ENCODE assay signal across 21 cellular contexts in the genomic region with DNA sequence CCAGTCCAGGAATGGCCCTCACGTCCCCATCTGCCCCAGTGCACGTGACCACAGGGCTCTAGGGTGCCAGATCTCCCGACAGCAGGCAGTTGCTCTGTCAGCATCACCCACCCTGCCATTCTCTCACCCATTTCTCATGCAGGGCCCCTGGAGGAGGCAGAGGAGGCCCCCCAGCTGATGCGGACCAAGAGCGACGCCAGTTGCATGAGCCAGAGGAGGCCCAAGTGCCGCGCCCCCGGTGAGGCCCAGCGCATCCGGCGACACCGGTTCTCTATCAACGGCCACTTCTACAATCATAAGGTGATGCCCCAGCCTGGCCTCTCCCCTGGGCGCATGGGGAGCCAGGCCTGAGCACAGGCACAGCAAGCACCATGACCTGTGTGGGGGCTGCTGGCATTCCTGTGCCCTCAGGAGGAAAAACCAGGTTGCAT. TPM values are rescaled to one million over a fixed set of nuclear protein-coding genes. Genes with fewer than 3 reads are reported as not detected.
A peak's percentile ranks its signal among the peaks of the same experiment; 100 is the strongest.
DNase-seq lines count a peak whose midpoint lies in the region; ATAC-seq and TF ChIP-seq lines count a peak whose summit lies in the region.
"Had no signal": no experiment of that assay in that cellular context is flagged by ENCODE, and none has a peak within 500 bp of the region (broad histone marks: within the 10 kb centered on the region; RNA-seq: fewer than 3 reads in every experiment).

No MANE protein-coding gene starts in this region.

- H3K27me3 ChIP-seq in dorsolateral prefrontal cortex, result no peaks in the 10 kb centered on the region
- no peaks in the 10 kb centered on the region for H3K27me3 ChIP-seq in tibial nerve
- H3K27me3 ChIP-seq: SJCRH30 had no signal

- 92 to 95% methylated on average over 15 of the region's 15 CpGs for WGBS in tibial nerve, 2 donors

- peak overlapping the region in 47 of 59 donors; percentile 2 to 97 (median 58) for H3K27ac ChIP-seq in dorsolateral prefrontal cortex
- peak overlapping the region in 3 of 4 donors; percentile 23 to 97 (median 95) for H3K27ac ChIP-seq in tibial nerve
- H3K27ac ChIP-seq: KMS-11, SJCRH30, VCaP had no signal

- no peak for TF ChIP-seq POLR2A in tibial nerve (IDR thresholded peaks at IDR 0.05)

- H3K9me3 Mint-ChIP-seq in activated T-cell treated with anti-CD3 and anti-CD28 coated beads, Interleukin-2, amount 50 U/mL, for 4 hours, result no peaks in the 10 kb centered on the region
- H3K9me3 Mint-ChIP-seq: activated CD4-positive, alpha-beta T cell treated with anti-CD3 and anti-CD28 coated beads, Interleukin-2, amount 10 ng/mL, durations not matched to agents 7 days and 5 days; CD8-positive, alpha-beta memory T cell; T-helper 1 cell treated with Interleukin-12 subunit alpha and Interleukin-12 subunit beta and Interleukin-4 antibody, amounts not matched to agents 30 μg/mL and 1 μg/mL, for 36 hours had no signal

- TF ChIP-seq CTCF in dorsolateral prefrontal cortex (IDR thresholded peaks at IDR 0.05 in 54 of 56, conservative IDR thresholded peaks at IDR 0.05 in 2 of 56; ENCODE audit: low read depth in 1 of 56, partially characterized antibody in 56 of 56), result no peak
- TF ChIP-seq CTCF in omental fat pad (IDR thresholded peaks at IDR 0.05), result no peak
- no peak for TF ChIP-seq CTCF in tibial nerve (IDR thresholded peaks at IDR 0.05)

- intact Hi-C loops in dorsolateral prefrontal cortex (cut with DNase I) (loop anchor here in 1 of 2 donors (10.0 kb wide), 1 partner anchor 100 kb away; no protein-coding TSS in a partner anchor), left ventricle myocardium superior (cut with micrococcal nuclease) (no loop called here)

- H3K4me3 Mint-ChIP-seq in activated T-cell treated with anti-CD3 and anti-CD28 coated beads, Interleukin-2, amount 50 U/mL, for 4 hours, result no peak overlapping the region
- H3K4me3 Mint-ChIP-seq: activated CD4-positive, alpha-beta T cell treated with anti-CD3 and anti-CD28 coated beads, Interleukin-2, amount 10 ng/mL, durations not matched to agents 7 days and 5 days; CD8-positive, alpha-beta memory T cell; T-helper 1 cell treated with Interleukin-12 subunit alpha and Interleukin-12 subunit beta and Interleukin-4 antibody, amounts not matched to agents 30 μg/mL and 1 μg/mL, for 36 hours had no signal

- H3K27me3 Mint-ChIP-seq in activated T-cell treated with anti-CD3 and anti-CD28 coated beads, Interleukin-2, amount 50 U/mL, for 4 hours (ENCODE audit: low read depth), result peaks cover 5% of the 10 kb centered on the region

- no peak for TF ChIP-seq EP300 in tibial nerve (IDR thresholded peaks at IDR 0.05)

- H3K4me1 Mint-ChIP-seq in activated T-cell treated with anti-CD3 and anti-CD28 coated beads, Interleukin-2, amount 50 U/mL, for 4 hours (ENCODE audit: low read depth), result no peaks in the 10 kb centered on the region
- H3K4me1 Mint-ChIP-seq: CD8-positive, alpha-beta memory T cell had no signal

- ATAC-seq in left ventricle myocardium superior (peak; percentile 3), omental fat pad (ENCODE audit: low FRiP score) (no peak), HG02678 (IDR thresholded peaks at IDR 0.05; ENCODE audit: unreplicated experiment) (no peak)
- no peak for ATAC-seq in activated T-cell treated with anti-CD3 and anti-CD28 coated beads, Interleukin-2, amount 50 U/mL, for 4 hours
- ATAC-seq: sciatic nerve had no signal

- H3K36me3 ChIP-seq in tibial nerve, result peaks cover 0 to 78% (median 8%) of the 10 kb centered on the region in 3 donors
- H3K36me3 ChIP-seq: SJCRH30 had no signal

- no peaks in the 10 kb centered on the region for H3K36me3 Mint-ChIP-seq in activated T-cell treated with anti-CD3 and anti-CD28 coated beads, Interleukin-2, amount 50 U/mL, for 4 hours (ENCODE audit: insufficient read depth)
- H3K36me3 Mint-ChIP-seq: CD8-positive, alpha-beta memory T cell had no signal

- H3K9me3 ChIP-seq in tibial nerve, result no peaks in the 10 kb centered on the region
- H3K9me3 ChIP-seq: SJCRH30 had no signal

- no peak overlapping the region for H3K4me3 ChIP-seq in dorsolateral prefrontal cortex
- H3K4me3 ChIP-seq in tibial nerve, result no peak overlapping the region
- H3K4me3 ChIP-seq: SJCRH30 had no signal

- DNase-seq in dorsolateral prefrontal cortex, result no peak
- DNase-seq in left ventricle myocardium superior, result peak; percentile 57
- peak; percentile 6 for DNase-seq in omental fat pad (ENCODE audit: low spot score)
- no peak for DNase-seq in tibial nerve (ENCODE audit: low spot score in 2 of 2)
- no peak for DNase-seq in NCI-H2081 treated with DMSO at 0.1 percent for 48 hours (lab: John Stamatoyannopoulos, UW)
- DNase-seq in activated T-cell treated with anti-CD3 and anti-CD28 coated beads, Interleukin-2, amount 50 U/mL, for 4 hours, result no peak
- no peak for DNase-seq in dedifferentiated amniotic fluid mesenchymal stem cell (ENCODE audit: extremely low spot score)
- DNase-seq: activated CD4-positive, alpha-beta T cell treated with anti-CD3 and anti-CD28 coated beads, Interleukin-2, amount 10 ng/mL, durations not matched to agents 7 days and 5 days; activated CD8-positive, alpha-beta memory T cell treated with anti-CD3 and anti-CD28 coated beads, Interleukin-2, amount 50 U/mL, for 4 hours; activated gamma-delta T cell treated with Interleukin-2 at 50 U/mL for 16 hours; AML-193; CD8-positive, alpha-beta memory T cell; glutamatergic neuron; NCI-H1694; NCI-H345; SJCRH30 had no signal

- H3K4me1 ChIP-seq in tibial nerve, result peaks cover 0 to 77% (median 38%) of the 10 kb centered on the region in 4 donors

RNA-seq across cellular contexts. Expression of gene DEPP1, which starts 6.1 kb away (rescaled TPM):
- total RNA-seq in dorsolateral prefrontal cortex (100 to 1,000 TPM in 23 of 120 experiments, 10 to 100 TPM in 91, 1 to 10 TPM in 6; 8.1 to 234 (median 44.3) TPM), left ventricle myocardium superior (32.2 TPM), omental fat pad (100 to 1,000 TPM; 181 to 740 (median 276) TPM), tibial nerve (1,000 to 10,000 TPM in 1 of 4 donors, 100 to 1,000 TPM in 3; 530 to 1,439 (median 798) TPM)
- total RNA-seq in activated T-cell treated with anti-CD3 and anti-CD28 coated beads, Interleukin-2, amount 50 U/mL, for 4 hours, result under 1 TPM; 0.20 to 0.24 (median 0.22) TPM

RNA-seq across cellular contexts. Expression of gene ZNF22, which starts 16.0 kb away (rescaled TPM):
- total RNA-seq in dorsolateral prefrontal cortex, result 10 to 100 TPM in 117 of 120 experiments, 1 to 10 TPM in 3; 9.2 to 20.9 (median 14.1) TPM
- total RNA-seq in left ventricle myocardium superior, result 12.6 TPM
- total RNA-seq in omental fat pad, result 10 to 100 TPM; 25.9 to 51.7 (median 37.7) TPM
- total RNA-seq in tibial nerve, result 10 to 100 TPM; 23.4 to 30.2 (median 26.0) TPM
- total RNA-seq in activated T-cell treated with anti-CD3 and anti-CD28 coated beads, Interleukin-2, amount 50 U/mL, for 4 hours, result 10 to 100 TPM; 16.4 to 22.9 (median 22.7) TPM

RNA-seq across cellular contexts. Expression of gene RASSF4, which starts 25.1 kb away (rescaled TPM):
- total RNA-seq in dorsolateral prefrontal cortex (100 to 1,000 TPM in 81 of 120 experiments, 10 to 100 TPM in 39; 54.6 to 175 (median 111) TPM), left ventricle myocardium superior (93.5 TPM), omental fat pad (100 to 1,000 TPM in 3 of 4 donors, 10 to 100 TPM in 1; 75.1 to 229 (median 142) TPM), tibial nerve (100 to 1,000 TPM; 153 to 275 (median 185) TPM)
- total RNA-seq in activated T-cell treated with anti-CD3 and anti-CD28 coated beads, Interleukin-2, amount 50 U/mL, for 4 hours, result under 1 TPM; 0.28 to 0.61 (median 0.33) TPM

Comparison
In these comparisons a context has a peak if more than half of its experiments do, and no peak if none do; other contexts are left out.
1. DNase-seq: peak in left ventricle myocardium superior (single experiment) and omental fat pad (single experiment); none in dorsolateral prefrontal cortex (0 of 10), tibial nerve (0 of 2), NCI-H2081 treated with DMSO at 0.1 percent for 48 hours (single experiment), activated T-cell treated with anti-CD3 and anti-CD28 coated beads, Interleukin-2, amount 50 U/mL, for 4 hours (single experiment) and dedifferentiated amniotic fluid mesenchymal stem cell (single experiment).
2. RNA of gene DEPP1, which starts 6.1 kb away (total RNA-seq): 530 to 1,439 TPM in tibial nerve, 181 to 740 TPM in omental fat pad, 8.1 to 234 TPM in dorsolateral prefrontal cortex and 32.2 TPM in left ventricle myocardium superior (single experiment); 0.20 to 0.24 TPM in activated T-cell treated with anti-CD3 and anti-CD28 coated beads, Interleukin-2, amount 50 U/mL, for 4 hours; every median in the first group is over 4 times any median in the second.
3. RNA of gene RASSF4, which starts 25.1 kb away (total RNA-seq): 153 to 275 TPM in tibial nerve, 75.1 to 229 TPM in omental fat pad, 54.6 to 175 TPM in dorsolateral prefrontal cortex and 93.5 TPM in left ventricle myocardium superior (single experiment); 0.28 to 0.61 TPM in activated T-cell treated with anti-CD3 and anti-CD28 coated beads, Interleukin-2, amount 50 U/mL, for 4 hours; every median in the first group is over 10 times any median in the second.